In the genomic region with DNA sequence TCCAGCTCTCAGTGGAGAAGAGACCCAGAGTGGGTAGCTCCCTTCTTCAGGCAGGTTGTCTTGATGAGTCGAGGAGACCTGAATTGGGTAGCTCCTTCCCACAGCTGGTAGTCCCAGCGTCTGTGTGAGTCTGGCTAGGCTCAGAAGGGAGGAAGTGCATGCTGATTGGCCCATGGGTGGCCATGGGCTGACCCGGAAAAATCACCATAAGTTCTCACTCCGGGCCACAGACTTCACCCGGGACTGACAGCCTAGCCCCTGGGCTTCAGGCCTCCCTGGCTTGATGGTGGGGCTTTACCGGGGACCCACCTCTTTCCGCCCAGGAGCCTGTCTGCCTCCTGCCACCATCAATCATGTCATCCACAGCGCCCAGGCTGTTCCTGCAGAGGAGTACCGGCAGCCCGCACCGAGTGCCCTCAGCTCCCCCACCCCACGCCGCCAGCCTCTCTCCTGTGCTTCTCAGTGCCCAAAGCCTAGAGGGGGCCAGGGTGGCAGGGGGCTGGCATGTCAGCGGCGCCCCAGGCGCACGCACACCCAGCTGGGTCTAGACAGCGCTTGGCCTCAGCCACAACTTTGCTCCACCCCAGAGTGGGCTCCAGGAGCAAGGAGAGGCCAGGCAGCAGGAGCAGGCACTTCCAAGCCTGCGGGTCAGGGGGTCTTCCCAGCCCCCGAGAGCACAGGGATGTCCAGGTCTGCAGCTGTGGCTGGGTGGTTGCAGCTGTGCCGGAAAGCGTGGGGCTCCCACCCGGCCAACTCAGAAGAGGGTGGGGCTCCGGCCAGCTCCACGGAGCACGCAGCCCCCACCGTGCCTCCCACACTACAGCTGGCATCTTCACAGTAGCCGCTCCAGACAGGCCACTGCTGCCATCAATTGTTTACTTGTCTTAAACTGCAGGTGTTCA, we compare ENCODE assay signal across 10 cellular contexts. TPM values are rescaled to one million over a fixed set of nuclear protein-coding genes. Genes with fewer than 3 reads are reported as not detected.
A peak's percentile ranks its signal among the peaks of the same experiment; 100 is the strongest.
DNase-seq lines count a peak whose midpoint lies in the region; ATAC-seq and TF ChIP-seq lines count a peak whose summit lies in the region.
"Had no signal": no experiment of that assay in that cellular context is flagged by ENCODE, and none has a peak within 500 bp of the region (broad histone marks: within the 10 kb centered on the region; RNA-seq: fewer than 3 reads in every experiment).

No MANE protein-coding gene starts in this region.

- H3K9me3 ChIP-seq in CD8-positive, alpha-beta T cell (ENCODE audit: low read length): no peaks in the 10 kb centered on the region
- H3K9me3 ChIP-seq in SK-N-SH: no peaks in the 10 kb centered on the region
- no peaks in the 10 kb centered on the region for H3K9me3 ChIP-seq in left lung
- H3K9me3 ChIP-seq in testis: no peaks in the 10 kb centered on the region
- no peaks in the 10 kb centered on the region for H3K9me3 ChIP-seq in suprapubic skin

- TF ChIP-seq POLR2A in testis (IDR thresholded peaks at IDR 0.05): no peak
- no peak for TF ChIP-seq POLR2A in suprapubic skin (IDR thresholded peaks at IDR 0.05)

- H3K4me1 ChIP-seq in CD8-positive, alpha-beta T cell (ENCODE audit: insufficient read depth, low read length): no peaks in the 10 kb centered on the region
- no peaks in the 10 kb centered on the region; a peak in 1 of 4 replicates for H3K4me1 ChIP-seq in SK-N-SH (ENCODE audit: control insufficient read depth in 1 of 2, insufficient read depth in 2 of 2, low read depth in 1 of 2, low read length in 1 of 2)
- no peaks in the 10 kb centered on the region for H3K4me1 ChIP-seq in left lung
- no peaks in the 10 kb centered on the region for H3K4me1 ChIP-seq in testis
- H3K4me1 ChIP-seq in suprapubic skin: no peaks in the 10 kb centered on the region

- 35% methylated on average over 11 of the region's 28 CpGs for WGBS in SK-N-SH (ENCODE audit: low lambda C conversion rate)
- 0 to 51% methylated on average over 1 to 18 of the region's 28 CpGs for WGBS in testis, 2 donors
- 69% methylated on average over 11 of the region's 28 CpGs for WGBS in suprapubic skin

- no peaks in the 10 kb centered on the region for H3K36me3 Mint-ChIP-seq in CD8-positive, alpha-beta T cell

- ATAC-seq in CD8-positive, alpha-beta T cell: peak; percentile 59
- peak; percentile 69 for ATAC-seq in GM21367 (IDR thresholded peaks at IDR 0.05; ENCODE audit: unreplicated experiment)
- ATAC-seq in left lung: peak; percentile 32

- H3K9me2 ChIP-seq in SK-N-SH: no peaks in the 10 kb centered on the region

- H3K36me3 ChIP-seq in CD8-positive, alpha-beta T cell (ENCODE audit: insufficient read depth, low read length): no peaks in the 10 kb centered on the region
- H3K36me3 ChIP-seq in SK-N-SH (replicated peaks in 1 of 2; ENCODE audit: control insufficient read depth in 1 of 2, insufficient read depth in 2 of 2, low read length in 1 of 2): no peaks in the 10 kb centered on the region
- no peaks in the 10 kb centered on the region for H3K36me3 ChIP-seq in left lung
- H3K36me3 ChIP-seq in testis (ENCODE audit: low read depth, missing control alignments): no peaks in the 10 kb centered on the region
- H3K36me3 ChIP-seq in suprapubic skin: no peaks in the 10 kb centered on the region

- TF ChIP-seq RAD21 in SK-N-SH (IDR thresholded peaks at IDR 0.05; ENCODE audit: low read length): no peak

- H4K20me1 ChIP-seq in SK-N-SH (ENCODE audit: insufficient read depth): no peaks in the 10 kb centered on the region

- CTCF ChIA-PET in CD8-positive, alpha-beta T cell (lab: Charles Lee): interaction anchor here (0.9 to 1.4 kb wide), 2 partner anchors 135 kb away, joined by 3 read pairs; no protein-coding TSS in a partner anchor
- CTCF ChIA-PET in SK-N-SH (lab: Yijun Ruan, JAX): interaction anchor here (1.1 to 2.6 kb wide), 5 partner anchors 9 to 135 kb away, joined by 3 to 10 read pairs (median 3); partner anchors contain the start of gene SAT1

- no peak overlapping the region for H3K27ac ChIP-seq in CD8-positive, alpha-beta T cell (ENCODE audit: low read depth, low read length)
- H3K27ac ChIP-seq in SK-N-SH (ENCODE audit: low read depth in 2 of 2, low read length in 1 of 2) (no peak overlapping the region), left lung (no peak overlapping the region), dorsolateral prefrontal cortex (no peak overlapping the region), testis (no peak overlapping the region), suprapubic skin (no peak overlapping the region)
- H3K27ac ChIP-seq: VCaP had no signal

- H3K9me3 Mint-ChIP-seq in CD8-positive, alpha-beta T cell: no peaks in the 10 kb centered on the region

- no peaks in the 10 kb centered on the region for H3K27me3 Mint-ChIP-seq in CD8-positive, alpha-beta T cell (ENCODE audit: low read depth)

- intact Hi-C loops in CD8-positive, alpha-beta T cell (cut with DNase I, micrococcal nuclease): no loop called here
- intact Hi-C loops in left lung (cut with DNase I) (no loop called here), dorsolateral prefrontal cortex (cut with DNase I) (no loop called here), testis (cut with DNase I; ENCODE audit: low total_unique reads) (no loop called here)

- H2AFZ ChIP-seq in SK-N-SH (ENCODE audit: low read depth): no peak overlapping the region

- no peak for TF ChIP-seq CTCF in CD8-positive, alpha-beta T cell (IDR thresholded peaks at IDR 0.05)
- TF ChIP-seq CTCF in SK-N-SH (IDR thresholded peaks at IDR 0.05) (no peak), left lung (IDR thresholded peaks at IDR 0.05) (no peak), dorsolateral prefrontal cortex (IDR thresholded peaks at IDR 0.05 in 54 of 56, conservative IDR thresholded peaks at IDR 0.05 in 2 of 56; ENCODE audit: low read depth in 1 of 56, partially characterized antibody in 56 of 56) (no peak), testis (IDR thresholded peaks at IDR 0.05) (no peak), suprapubic skin (IDR thresholded peaks at IDR 0.05) (no peak)

- H3K4me3 ChIP-seq in CD8-positive, alpha-beta T cell (ENCODE audit: low read depth, low read length): no peak overlapping the region
- H3K4me3 ChIP-seq in SK-N-SH (ENCODE audit: low read depth in 2 of 2, low read length in 1 of 2): peak overlapping the region in 1 of 2 experiments; percentile 13; a peak in 2 of 4 replicates
- H3K4me3 ChIP-seq in left lung: no peak overlapping the region
- no peak overlapping the region for H3K4me3 ChIP-seq in dorsolateral prefrontal cortex
- no peak overlapping the region for H3K4me3 ChIP-seq in testis
- H3K4me3 ChIP-seq in suprapubic skin: no peak overlapping the region

- no peak for TF ChIP-seq EP300 in SK-N-SH (IDR thresholded peaks at IDR 0.05; ENCODE audit: borderline replicate concordance in 1 of 2, low read depth in 1 of 2, low read length in 1 of 2)
- no peak for TF ChIP-seq EP300 in suprapubic skin (IDR thresholded peaks at IDR 0.05)

- peak overlapping the region; percentile 67 for H3K4me3 Mint-ChIP-seq in CD8-positive, alpha-beta T cell

- peaks cover 6% of the 10 kb centered on the region for H3F3A ChIP-seq in SK-N-SH (replicated peaks; ENCODE audit: insufficient read depth)

- H3K27me3 ChIP-seq in CD8-positive, alpha-beta T cell (ENCODE audit: insufficient read depth, low read length): no peaks in the 10 kb centered on the region
- H3K27me3 ChIP-seq in SK-N-SH (ENCODE audit: insufficient read depth): no peaks in the 10 kb centered on the region; the same call in 1 of the 2 replicates
- H3K27me3 ChIP-seq in left lung: no peaks in the 10 kb centered on the region
- H3K27me3 ChIP-seq in dorsolateral prefrontal cortex: peaks cover 0 to 23% (median 0%) of the 10 kb centered on the region in 45 donors
- H3K27me3 ChIP-seq in testis: no peaks in the 10 kb centered on the region
- no peaks in the 10 kb centered on the region for H3K27me3 ChIP-seq in suprapubic skin

- no peaks in the 10 kb centered on the region for H3K79me2 ChIP-seq in SK-N-SH (ENCODE audit: insufficient read depth)

- H3K4me1 Mint-ChIP-seq in CD8-positive, alpha-beta T cell (ENCODE audit: low read depth): peaks cover 3% of the 10 kb centered on the region

- H3K9ac ChIP-seq in SK-N-SH: no peak overlapping the region

- peak overlapping the region; percentile 52 for H3K27ac Mint-ChIP-seq in CD8-positive, alpha-beta T cell

- no peak for DNase-seq in CD8-positive, alpha-beta T cell
- peak; percentile 41 for DNase-seq in SK-N-SH
- DNase-seq in left lung: no peak
- DNase-seq in dorsolateral prefrontal cortex: no peak
- DNase-seq in testis: no peak
- no peak for DNase-seq in C1 segment of cervical spinal cord (lab: John Stamatoyannopoulos, UW)
- DNase-seq in suprapubic skin (ENCODE audit: low spot score in 2 of 2): no peak
- DNase-seq: amniotic stem cell had no signal

- H3K4me2 ChIP-seq in SK-N-SH: no peak overlapping the region

- POLR2A ChIA-PET in CD8-positive, alpha-beta T cell (lab: Charles Lee): interaction anchor here (1.3 kb wide), 1 partner anchor 16 kb away, joined by 6 read pairs; the partner anchor contains the start of gene SAT1
- POLR2A ChIA-PET in SK-N-SH (lab: Yijun Ruan, JAX): interaction anchor here (1.8 kb wide), 1 partner anchor 24 kb away, joined by 7 read pairs; the partner anchor contains the start of gene ACOT9

TF ChIP-seq in SK-N-SH, 30 proteins besides CTCF, POLR2A, EP300 and RAD21 (continues in another document):
- TF ChIP-seq NRF1 (IDR thresholded peaks at IDR 0.05; ENCODE audit: low read depth, low read length): no peak
- no peak for TF ChIP-seq GATA2 (CRISPR knock-in tag; IDR thresholded peaks at IDR 0.05)
- TF ChIP-seq RCOR1 (IDR thresholded peaks at IDR 0.05; ENCODE audit: low read length): no peak
- TF ChIP-seq TEAD4 (IDR thresholded peaks at IDR 0.05; ENCODE audit: borderline replicate concordance, insufficient read depth): no peak

RNA-seq across cellular contexts. Expression of gene SAT1, which starts 16.1 kb away (rescaled TPM):
- total RNA-seq in CD8-positive, alpha-beta T cell: 100 to 1,000 TPM; 270 to 285 TPM
- polyA plus RNA-seq in SK-N-SH (2012; rRNA removed): 131 and 176 TPM in 2 replicates
- polyA plus RNA-seq in SK-N-SH (2012; cell fraction: cytosol; rRNA removed): 39.4 and 59.2 TPM in 2 replicates
- 604 and 999 TPM in 2 replicates for polyA plus RNA-seq in SK-N-SH (2012; cell fraction: nucleus; rRNA removed)
- total RNA-seq in left lung: 100 to 1,000 TPM; 723 to 970 TPM
- 100 to 1,000 TPM; 115 to 388 (median 167) TPM for total RNA-seq in dorsolateral prefrontal cortex
- total RNA-seq in testis: 100 to 1,000 TPM; 299 to 459 TPM
- 258 TPM for polyA plus RNA-seq in testis (ENCODE audit: insufficient read depth, low read depth, low replicate concordance)
- 100 to 1,000 TPM; 131 to 357 (median 202) TPM for total RNA-seq in suprapubic skin

RNA-seq across cellular contexts. Expression of gene ACOT9, which starts 23.8 kb away (rescaled TPM):
- 10 to 100 TPM; 19.3 to 21.3 TPM for total RNA-seq in CD8-positive, alpha-beta T cell
- 23.7 and 32.4 TPM in 2 replicates for polyA plus RNA-seq in SK-N-SH (2012; rRNA removed)
- polyA plus RNA-seq in SK-N-SH (2012; cell fraction: cytosol; rRNA removed): 24.8 and 27.9 TPM in 2 replicates
- polyA plus RNA-seq in SK-N-SH (2012; cell fraction: nucleus; rRNA removed): 43.3 and 77.6 TPM in 2 replicates
- 10 to 100 TPM; 43.9 to 52.3 TPM for total RNA-seq in left lung
- total RNA-seq in dorsolateral prefrontal cortex: 10 to 100 TPM; 11.9 to 31.4 (median 22.4) TPM
- 10 to 100 TPM; 27.1 to 29.4 TPM for total RNA-seq in testis
- polyA plus RNA-seq in testis (ENCODE audit: insufficient read depth, low read depth, low replicate concordance): 22.0 TPM
- total RNA-seq in suprapubic skin: 10 to 100 TPM; 14.9 to 18.5 (median 16.2) TPM
